Comparison of ENCODE assay signal across 1 cellular context in genomic region chr1:97364086-97364485, GRCh38.
TF ChIP-seq lines count a peak whose summit lies in the region.

No MANE protein-coding gene starts in this region.

TF ChIP-seq in SK-N-SH treated with all-trans-retinoic acid at 6 μM for 48 hours, 23 proteins besides CTCF, POLR2A, EP300 and RAD21 (continued from another document):
- no peak for TF ChIP-seq CSRNP3 (CRISPR knock-in tag; IDR thresholded peaks at IDR 0.05)
- no peak for TF ChIP-seq BACH2 (CRISPR knock-in tag; IDR thresholded peaks at IDR 0.05; ENCODE audit: borderline replicate concordance)
- no peak for TF ChIP-seq PPARA (CRISPR knock-in tag; IDR thresholded peaks at IDR 0.05; ENCODE audit: borderline replicate concordance)
- no peak for TF ChIP-seq CREB5 (CRISPR knock-in tag; IDR thresholded peaks at IDR 0.05; ENCODE audit: low read depth)
- no peak for TF ChIP-seq TOX (CRISPR knock-in tag; IDR thresholded peaks at IDR 0.05; ENCODE audit: borderline replicate concordance)
- no peak for TF ChIP-seq TCF4 (CRISPR knock-in tag; IDR thresholded peaks at IDR 0.05; ENCODE audit: borderline replicate concordance)
- TF ChIP-seq ESRRG (CRISPR knock-in tag; IDR thresholded peaks at IDR 0.05) = no peak
- TF ChIP-seq TSHZ2 (CRISPR knock-in tag; IDR thresholded peaks at IDR 0.05) = no peak
- no peak for TF ChIP-seq ZC3H10 (CRISPR knock-in tag; IDR thresholded peaks at IDR 0.05)
TF ChIP-seq in SK-N-SH treated with all-trans-retinoic acid at 6 μM for 48 hours: peak in this region for 0.
